In the genomic region with DNA sequence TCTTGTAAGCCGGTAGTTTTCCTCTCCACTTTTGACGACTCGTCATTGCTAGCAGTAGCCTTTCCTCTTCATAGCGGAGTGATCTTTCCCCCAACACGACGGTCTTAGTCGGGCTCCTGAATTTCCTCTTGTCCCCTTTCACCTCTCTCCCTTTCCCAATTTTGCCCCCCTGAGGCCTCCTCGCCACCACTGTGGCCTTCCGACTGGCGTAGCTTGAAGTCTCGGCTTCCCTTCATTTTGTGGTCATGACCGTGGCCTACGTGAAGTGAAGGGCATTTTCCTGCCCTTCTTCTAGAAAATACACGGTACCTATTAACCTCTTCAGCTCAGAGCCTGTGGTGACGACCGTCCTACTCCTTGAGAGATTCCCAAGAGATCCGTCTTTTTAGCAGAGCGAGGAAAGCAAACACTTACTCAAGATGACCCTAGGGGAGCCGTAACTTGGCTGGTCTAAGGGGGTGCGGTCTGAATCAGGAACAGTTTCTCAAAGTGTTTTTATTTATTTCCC, we compare ENCODE assay signal across 7 cellular contexts. TPM values are rescaled to one million over a fixed set of nuclear protein-coding genes. Genes with fewer than 3 reads are reported as not detected.
DNase-seq lines count a peak whose midpoint lies in the region; ATAC-seq and TF ChIP-seq lines count a peak whose summit lies in the region.

No MANE protein-coding gene starts in this region.

- H3K9me3 Mint-ChIP-seq in activated naive CD4-positive, alpha-beta T cell treated with anti-CD3 and anti-CD28 coated beads, Interleukin-2, amount 50 U/mL, for 72 hours = no peaks in the 10 kb centered on the region

- peak; percentile 64 for DNase-seq in M059J (ENCODE audit: low read depth)
- DNase-seq in activated naive CD4-positive, alpha-beta T cell treated with anti-CD3 and anti-CD28 coated beads, Interleukin-2, amount 50 U/mL, for 72 hours (ENCODE audit: low spot score in 2 of 2) = peak in 1 of 2 donors; percentile 10
- DNase-seq in right atrium auricular region (ENCODE audit: low spot score) = peak; percentile 72
- DNase-seq in retina = peak; percentile 70
- DNase-seq in GM19238 (ENCODE audit: insufficient read length, low spot score) = no peak

- no peak for TF ChIP-seq CTCF in right atrium auricular region (IDR thresholded peaks at IDR 0.05)

- H3K36me3 ChIP-seq in ES-I3 (ENCODE audit: insufficient read depth, low read length) = peaks cover 23% of the 10 kb centered on the region
- H3K36me3 ChIP-seq in right atrium auricular region = peaks cover 29% of the 10 kb centered on the region

- H3K4me3 ChIP-seq in right atrium auricular region = peak overlapping the region; percentile 81 to 93

- peak overlapping the region; percentile 97 to 99 for H3K27ac ChIP-seq in right atrium auricular region

- peaks cover 13% of the 10 kb centered on the region for H3K4me1 ChIP-seq in ES-I3 (ENCODE audit: insufficient read depth, low read length)
- H3K4me1 ChIP-seq in right atrium auricular region = peaks cover 0 to 53% of the 10 kb centered on the region in 2 donors

- peaks cover 13% of the 10 kb centered on the region for H3K9me3 ChIP-seq in ES-I3 (ENCODE audit: control insufficient read depth, insufficient read depth, low read length)
- H3K9me3 ChIP-seq in right atrium auricular region = no peaks in the 10 kb centered on the region

- peak overlapping the region; percentile 96 for H3K9ac ChIP-seq in ES-I3 (ENCODE audit: low read depth, low read length)

- no peak for ATAC-seq in activated naive CD4-positive, alpha-beta T cell treated with anti-CD3 and anti-CD28 coated beads, Interleukin-2, amount 50 U/mL, for 72 hours
- no peak for ATAC-seq in HG02884 (IDR thresholded peaks at IDR 0.05; ENCODE audit: unreplicated experiment)

- H3K36me3 Mint-ChIP-seq in activated naive CD4-positive, alpha-beta T cell treated with anti-CD3 and anti-CD28 coated beads, Interleukin-2, amount 50 U/mL, for 72 hours = peaks cover 19 to 40% of the 10 kb centered on the region in 2 donors

- peak overlapping the region; percentile 97 to 99 for H3K27ac Mint-ChIP-seq in activated naive CD4-positive, alpha-beta T cell treated with anti-CD3 and anti-CD28 coated beads, Interleukin-2, amount 50 U/mL, for 72 hours

- no peaks in the 10 kb centered on the region for H3K27me3 ChIP-seq in right atrium auricular region

RNA-seq across cellular contexts. Expression of gene PRKAR1A, which starts 0.8 kb away (rescaled TPM):
- 152 and 182 TPM in 2 replicates for total RNA-seq in M059J (2014; rRNA removed; shearing (Covaris generic))
- 100 to 1,000 TPM; 154 to 171 TPM for total RNA-seq in activated naive CD4-positive, alpha-beta T cell treated with anti-CD3 and anti-CD28 coated beads, Interleukin-2, amount 50 U/mL, for 72 hours
- total RNA-seq in right atrium auricular region = 100 to 1,000 TPM; 534 to 672 TPM

RNA-seq across cellular contexts. Expression of gene WIPI1, which starts 55.7 kb away (rescaled TPM):
- total RNA-seq in M059J (2014; rRNA removed; shearing (Covaris generic)) = 32.8 and 36.0 TPM in 2 replicates
- total RNA-seq in activated naive CD4-positive, alpha-beta T cell treated with anti-CD3 and anti-CD28 coated beads, Interleukin-2, amount 50 U/mL, for 72 hours = 10 to 100 TPM; 15.2 to 22.0 TPM
- total RNA-seq in right atrium auricular region = 10 to 100 TPM; 50.3 to 76.2 TPM
